Comparison of ENCODE assay signal across 8 cellular contexts in the genomic region with DNA sequence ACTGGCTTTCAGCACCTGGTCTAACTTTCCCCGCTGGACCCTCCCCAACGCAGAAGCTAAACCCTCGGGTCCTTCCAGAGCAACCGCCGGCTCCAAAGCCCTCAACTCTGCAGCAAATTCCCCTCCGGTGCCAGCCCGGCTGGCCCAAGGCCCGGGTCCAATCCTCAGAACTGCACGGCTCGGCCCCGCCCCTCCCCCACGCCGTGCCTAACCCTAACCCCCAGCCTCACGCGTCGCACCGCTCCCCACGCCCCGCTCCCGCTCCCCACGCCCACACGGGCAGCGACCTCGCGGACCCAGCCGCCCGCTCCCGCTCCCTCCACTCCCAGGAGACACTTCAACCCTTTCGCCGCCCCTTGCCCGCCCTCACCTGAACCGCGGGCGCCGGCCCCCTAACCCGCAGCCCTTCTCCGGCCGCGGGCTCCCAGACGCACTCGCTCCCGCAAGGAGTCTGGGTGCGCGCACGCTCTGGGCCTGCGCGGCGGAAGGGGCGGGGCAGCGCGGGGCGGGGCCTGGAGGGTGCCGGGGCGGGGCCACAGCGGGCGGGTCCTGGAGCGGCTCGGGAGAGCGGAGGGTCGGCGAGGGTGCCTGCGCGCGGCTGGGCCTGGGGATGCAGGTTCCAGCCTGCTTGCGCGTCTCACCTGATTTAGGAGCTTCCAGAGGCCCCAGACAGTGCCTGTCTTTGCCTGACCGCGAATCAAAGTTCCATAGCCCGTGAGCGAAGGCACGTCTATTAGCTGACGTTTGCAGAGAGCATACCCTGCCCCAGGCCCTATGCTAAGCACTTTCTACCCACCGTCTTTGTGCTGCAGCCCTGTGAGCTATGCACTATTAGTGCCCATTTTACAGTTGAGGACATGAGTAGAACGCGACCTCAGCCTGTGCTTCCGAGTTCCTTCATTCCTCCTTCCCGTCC.
DNase-seq lines count a peak whose midpoint lies in the region; ATAC-seq and TF ChIP-seq lines count a peak whose summit lies in the region.

A gene (minus strand): TSS at position 453 of the 916 bp plus-strand sequence. CDS start 2,729 bp downstream, outside the sequence.

- DNase-seq in DND-41, result peak; percentile 91
- DNase-seq in RWPE1 (ENCODE audit: low spot score), result peak; percentile 93
- DNase-seq in activated T-helper 9 cell treated with anti-CD3 and anti-CD28 coated beads, Interleukin-2, amount 50 U/mL, for 16 hours (ENCODE audit: low read depth), result peak; percentile 86
- DNase-seq in fibroblast of pulmonary artery (ENCODE audit: low read depth), result peak; percentile 62

- H3K27ac Mint-ChIP-seq in nephron, result peak within 1 kb of the TSS; percentile 78 to 95 (median 94)
- peak within 1 kb of the TSS; percentile 78 for H3K27ac Mint-ChIP-seq in stimulated activated naive CD8-positive, alpha-beta T cell treated with anti-CD3 and anti-CD28 coated beads, Interleukin-15, Interleukin-2, amounts not matched to agents 100 ng/mL and 50 ng/mL, for 24 hours

- H3K27me3 ChIP-seq in DND-41 (ENCODE audit: insufficient read depth, low read length, poor library complexity) (no peaks in the 10 kb centered on the region), KMS-11 (ENCODE audit: insufficient read depth, low read depth) (no peaks in the 10 kb centered on the region)

- CTCF ChIA-PET in RWPE1 (lab: Yijun Ruan, JAX), result no interaction called here

- H3K4me1 ChIP-seq in DND-41 (ENCODE audit: insufficient read depth, low read length) (peaks cover 37% of the 10 kb centered on the region), KMS-11 (ENCODE audit: low read depth, poor library complexity, severe bottlenecking) (peaks cover 16% of the 10 kb centered on the region)

- no peaks in the 10 kb centered on the region for H3K9me3 ChIP-seq in DND-41 (ENCODE audit: insufficient read depth, low read length, severe bottlenecking)

- H3K4me3 Mint-ChIP-seq in nephron, result peak within 1 kb of the TSS; percentile 94 to 95 (median 95)
- H3K4me3 Mint-ChIP-seq in stimulated activated naive CD8-positive, alpha-beta T cell treated with anti-CD3 and anti-CD28 coated beads, Interleukin-15, Interleukin-2, amounts not matched to agents 100 ng/mL and 50 ng/mL, for 24 hours, result peak within 1 kb of the TSS; percentile 87

- H3K36me3 Mint-ChIP-seq in nephron (ENCODE audit: low read depth), result peaks cover 47% of the 10 kb centered on the region
- H3K36me3 Mint-ChIP-seq in stimulated activated naive CD8-positive, alpha-beta T cell treated with anti-CD3 and anti-CD28 coated beads, Interleukin-15, Interleukin-2, amounts not matched to agents 100 ng/mL and 50 ng/mL, for 24 hours (ENCODE audit: low read depth), result peaks cover 24% of the 10 kb centered on the region

- peak; percentile 14 for TF ChIP-seq CTCF in DND-41 (IDR thresholded peaks at IDR 0.05; ENCODE audit: borderline replicate concordance, extremely low read depth, low read length, poor library complexity, severe bottlenecking)
- no peak for TF ChIP-seq CTCF in KMS-11 (conservative IDR thresholded peaks at IDR 0.05; ENCODE audit: low read depth, low read length)
- TF ChIP-seq CTCF in RWPE1 (conservative IDR thresholded peaks at IDR 0.05; ENCODE audit: low read depth), result no peak
- no peak for TF ChIP-seq CTCF in fibroblast of pulmonary artery (IDR thresholded peaks at IDR 0.05; ENCODE audit: low read length, missing control alignments)
- TF ChIP-seq CTCF in nephron (IDR thresholded peaks at IDR 0.05; ENCODE audit: unreplicated experiment in 3 of 3), result no peak

- H3K27ac ChIP-seq in DND-41 (ENCODE audit: low read length), result peak within 1 kb of the TSS; percentile 82
- no peak within 1 kb of the TSS for H3K27ac ChIP-seq in KMS-11
- H3K27ac ChIP-seq in RWPE1, result peak within 1 kb of the TSS; percentile 75

- H4K20me1 ChIP-seq in DND-41 (ENCODE audit: insufficient read depth, low read length) (peaks cover 18% of the 10 kb centered on the region; the same call in 1 of the 2 replicates), KMS-11 (ENCODE audit: insufficient read depth) (no peaks in the 10 kb centered on the region)

- H3K79me2 ChIP-seq in DND-41 (ENCODE audit: insufficient read depth, low read length) (peaks cover 44% of the 10 kb centered on the region), KMS-11 (ENCODE audit: insufficient read depth, low read depth) (peaks cover 13% of the 10 kb centered on the region; the same call in 1 of the 2 replicates)

- no peaks in the 10 kb centered on the region for H3K9me3 Mint-ChIP-seq in nephron
- peaks cover 3% of the 10 kb centered on the region for H3K9me3 Mint-ChIP-seq in stimulated activated naive CD8-positive, alpha-beta T cell treated with anti-CD3 and anti-CD28 coated beads, Interleukin-15, Interleukin-2, amounts not matched to agents 100 ng/mL and 50 ng/mL, for 24 hours

- peak; percentile 93 for ATAC-seq in DND-41 (ENCODE audit: insufficient read depth, low read depth)
- ATAC-seq in GM21723 (IDR thresholded peaks at IDR 0.05; ENCODE audit: unreplicated experiment), result peak; percentile 96

- H2AFZ ChIP-seq in DND-41 (ENCODE audit: low read depth, low read length) (peak within 1 kb of the TSS; percentile 87), KMS-11 (ENCODE audit: low read depth) (peak within 1 kb of the TSS; percentile 91)

- H3K4me1 Mint-ChIP-seq in nephron, result peaks cover 18% of the 10 kb centered on the region
- H3K4me1 Mint-ChIP-seq in stimulated activated naive CD8-positive, alpha-beta T cell treated with anti-CD3 and anti-CD28 coated beads, Interleukin-15, Interleukin-2, amounts not matched to agents 100 ng/mL and 50 ng/mL, for 24 hours (ENCODE audit: low read depth), result peaks cover 25% of the 10 kb centered on the region

- POLR2A ChIA-PET in RWPE1 (lab: Yijun Ruan, JAX; ENCODE audit: low non-redundant PET), result interaction anchor here (0.5 kb wide), 1 partner anchor 39 kb away, joined by 7 read pairs; no protein-coding TSS in a partner anchor

- H3K9ac ChIP-seq in DND-41 (ENCODE audit: low read depth, low read length) (peak within 1 kb of the TSS; percentile 83), KMS-11 (peak within 1 kb of the TSS; percentile 44; the same call in 1 of the 2 replicates)

- H3K27me3 Mint-ChIP-seq in nephron (ENCODE audit: low read depth), result no peaks in the 10 kb centered on the region
- no peaks in the 10 kb centered on the region for H3K27me3 Mint-ChIP-seq in stimulated activated naive CD8-positive, alpha-beta T cell treated with anti-CD3 and anti-CD28 coated beads, Interleukin-15, Interleukin-2, amounts not matched to agents 100 ng/mL and 50 ng/mL, for 24 hours

- peak within 1 kb of the TSS; percentile 74 to 94 for H3K4me3 ChIP-seq in DND-41 (ENCODE audit: low read depth in 1 of 2, low read length in 2 of 2)
- H3K4me3 ChIP-seq in KMS-11 (IDR thresholded peaks at IDR 0.05; ENCODE audit: insufficient read depth, low read depth, low read length), result no peak within 1 kb of the TSS
- peak within 1 kb of the TSS; percentile 83 for H3K4me3 ChIP-seq in fibroblast of pulmonary artery (replicated peaks; ENCODE audit: low read depth, low read length)

- H3K4me2 ChIP-seq in DND-41 (ENCODE audit: insufficient read depth, low read length) (peak within 1 kb of the TSS; percentile 83), KMS-11 (peak within 1 kb of the TSS; percentile 80)

- peaks cover 34% of the 10 kb centered on the region for H3K36me3 ChIP-seq in DND-41 (ENCODE audit: insufficient read depth, low read length)
- no peaks in the 10 kb centered on the region for H3K36me3 ChIP-seq in KMS-11 (ENCODE audit: insufficient read depth)
